In genomic region chr2:237096911-237097310, GRCh38 we compare ENCODE assay signal across 19 cellular contexts. TPM values are rescaled to one million over a fixed set of nuclear protein-coding genes. Genes with fewer than 3 reads are reported as not detected.
DNase-seq lines count a peak whose midpoint lies in the region; ATAC-seq, FAIRE-seq and TF ChIP-seq lines count a peak whose summit lies in the region.
"Had no signal": no experiment of that assay in that cellular context is flagged by ENCODE, and none has a peak within 500 bp of the region (broad histone marks: within the 10 kb centered on the region; RNA-seq: fewer than 3 reads in every experiment).

No MANE protein-coding gene starts in this region.

- no peak for TF ChIP-seq EP300 in HepG2 (IDR thresholded peaks at IDR 0.05; ENCODE audit: low read depth in 2 of 2, low read length in 2 of 2)
- no peak for TF ChIP-seq EP300 in HepG2 (CRISPR knock-in tag; IDR thresholded peaks at IDR 0.05; ENCODE audit: borderline replicate concordance)
- TF ChIP-seq EP300 in transverse colon (IDR thresholded peaks at IDR 0.05; ENCODE audit: low read depth), result no peak

- ATAC-seq in HepG2 (no peak), HG02642 (IDR thresholded peaks at IDR 0.05; ENCODE audit: poor library complexity, unreplicated experiment) (no peak)
- ATAC-seq: heart right ventricle had no signal

- intact Hi-C loops in HepG2 (cut with micrococcal nuclease; ENCODE audit: unreplicated experiment) (no loop called here), transverse colon (cut with DNase I; ENCODE audit: low total_unique reads) (loop anchor here (10.0 kb wide), 1 partner anchor 478 kb away; no protein-coding TSS in a partner anchor)

- peaks cover 21% of the 10 kb centered on the region for H3K79me2 ChIP-seq in HepG2 (ENCODE audit: insufficient read depth, low read length)

- WGBS in HepG2 (ENCODE audit: low lambda C conversion rate), result 96% methylated on average over 4 of the region's 4 CpGs
- 84 to 98% methylated on average over 4 of the region's 4 CpGs for WGBS in transverse colon (ENCODE audit: low coverage in 1 of 2), 2 donors

- CTCF ChIA-PET in HepG2 (lab: Yijun Ruan, JAX; ENCODE audit: low intra/inter-chr PET ratio, low total read pairs), result no interaction called here

- in situ Hi-C loops in HepG2 (cut with HindIII; ENCODE audit: extremely low pct_ligation_motif_present, low pct_unique_long_range_greater_than_20kb), result no loop called here
- in situ Hi-C loops in transverse colon (cut with MboI; ENCODE audit: low pct_ligation_motif_present in 1 of 4, low pct_unique_long_range_greater_than_20kb in 1 of 4, low sequenced_read_pairs in 3 of 4), result no loop called here

- no peak overlapping the region for H3K9ac ChIP-seq in HepG2 (ENCODE audit: insufficient read depth, low read depth, low read length)

- FAIRE-seq in HepG2 (lab: Jason Lieb, UNC), result no peak
- FAIRE-seq: kidney had no signal

- BruUV-seq in HepG2 (replicated peaks; lab: Mats Ljungman, UMichigan), result no TSS peak

- H3K27me3 ChIP-seq in SJSA1 (replicated peaks) (no peaks in the 10 kb centered on the region), HepG2 (ENCODE audit: control insufficient read depth in 1 of 2, insufficient read depth in 2 of 2, low read length in 2 of 2) (no peaks in the 10 kb centered on the region), transverse colon (no peaks in the 10 kb centered on the region)
- H3K27me3 ChIP-seq: heart right ventricle had no signal

- H2AFZ ChIP-seq in HepG2 (ENCODE audit: low read length), result no peak overlapping the region

- TF ChIP-seq CTCF in epithelial cell of esophagus (IDR thresholded peaks at IDR 0.05; ENCODE audit: insufficient read depth, low read depth, low read length, missing control alignments) (no peak), HepG2 (CRISPR knock-in tag; IDR thresholded peaks at IDR 0.05) (no peak), transverse colon (IDR thresholded peaks at IDR 0.05) (no peak)

- no peak for TF ChIP-seq POLR2A in HepG2 (IDR thresholded peaks at IDR 0.05; ENCODE audit: insufficient read depth in 1 of 2, low read depth in 2 of 2, low read length in 2 of 2)
- no peak for TF ChIP-seq POLR2A in transverse colon (IDR thresholded peaks at IDR 0.05)

- H3K9me3 ChIP-seq in SJSA1 (replicated peaks) (no peaks in the 10 kb centered on the region), HepG2 (ENCODE audit: low read length) (no peaks in the 10 kb centered on the region), transverse colon (no peaks in the 10 kb centered on the region)
- H3K9me3 ChIP-seq: heart right ventricle had no signal

- H3K4me1 ChIP-seq in SJSA1 (replicated peaks), result peaks cover 44% of the 10 kb centered on the region
- peaks cover 12% of the 10 kb centered on the region for H3K4me1 ChIP-seq in HepG2 (ENCODE audit: insufficient read depth, low read length)
- peaks cover 0 to 14% (median 4%) of the 10 kb centered on the region in 4 donors for H3K4me1 ChIP-seq in transverse colon

- H3K4me2 ChIP-seq in HepG2 (ENCODE audit: low read depth, low read length), result no peak overlapping the region

- H3K36me3 ChIP-seq in SJSA1 (peaks cover 83% of the 10 kb centered on the region), HepG2 (replicated peaks in 1 of 2; ENCODE audit: control insufficient read depth in 1 of 2, insufficient read depth in 2 of 2, low read length in 2 of 2) (peaks cover 12 to 87% of the 10 kb centered on the region in 2 experiments), transverse colon (peaks cover 0 to 58% (median 17%) of the 10 kb centered on the region in 4 donors)

- POLR2A ChIA-PET in HepG2 (lab: Yijun Ruan, JAX), result no interaction called here

- H4K20me1 ChIP-seq in HepG2 (ENCODE audit: insufficient read depth, low read length), result peaks cover 7% of the 10 kb centered on the region; the same call in 1 of the 2 replicates

- DNase-seq in EH (ENCODE audit: low read depth) (peak; percentile 89), SJSA1 (ENCODE audit: low read depth in 1 of 2, low spot score in 2 of 2) (peak; percentile 60 to 74), epithelial cell of esophagus (ENCODE audit: low read depth) (peak; percentile 30), non-pigmented ciliary epithelial cell (ENCODE audit: low read depth) (peak; percentile 43), HepG2 (ENCODE audit: low spot score) (no peak), mesenteric fat pad (ENCODE audit: low spot score) (no peak), transverse colon (no peak)
- DNase-seq: activated CD4-positive, alpha-beta T cell treated with anti-CD3 and anti-CD28 coated beads, Interleukin-2, amount 10 ng/mL, durations not matched to agents 24 days and 14 days; activated naive CD4-positive, alpha-beta T cell treated with anti-CD3 and anti-CD28 coated beads, Interleukin-2, amount 50 U/mL, for 16 hours; activated T-cell treated with anti-CD3 and anti-CD28 coated beads, Interleukin-2, amount 50 U/mL, for 1 hour; central memory CD4-positive, alpha-beta T cell; heart right ventricle; kidney; NCI-H1048; NCI-H2081; NCI-H510A treated with DMSO at 0.1 percent for 48 hours; stimulated activated CD4-positive, alpha-beta T cell treated with anti-CD3 and anti-CD28 coated beads, Interleukin-1b, Interleukin-23, amount 100 ng/mL, for 48 hours had no signal

- no peak for TF ChIP-seq RAD21 in HepG2 (CRISPR knock-in tag; IDR thresholded peaks at IDR 0.05)

- H3K27ac ChIP-seq in SJSA1, result peak overlapping the region; percentile 93
- H3K27ac ChIP-seq in HepG2 (ENCODE audit: extremely low read length, insufficient read depth, low read length), result no peak overlapping the region
- no peak overlapping the region for H3K27ac ChIP-seq in transverse colon
- H3K27ac ChIP-seq: SK-N-MC had no signal

- no peak overlapping the region for H3K4me3 ChIP-seq in SJSA1
- H3K4me3 ChIP-seq in epithelial cell of esophagus (ENCODE audit: low read length), result no peak overlapping the region
- H3K4me3 ChIP-seq in HepG2 (replicated peaks in 1 of 3; ENCODE audit: insufficient read depth in 1 of 3, low read depth in 2 of 3, low read length in 3 of 3), result no peak overlapping the region
- H3K4me3 ChIP-seq in transverse colon, result no peak overlapping the region
- H3K4me3 ChIP-seq: heart right ventricle, SK-N-MC had no signal

TF ChIP-seq in HepG2, 621 proteins besides CTCF, POLR2A, EP300 and RAD21:
- TF ChIP-seq ZNF235 (CRISPR knock-in tag; IDR thresholded peaks at IDR 0.05; ENCODE audit: borderline replicate concordance) (no peak), ATF7-NPFF (CRISPR knock-in tag; IDR thresholded peaks at IDR 0.05; ENCODE audit: low read depth) (no peak), ZNF740 (CRISPR knock-in tag; IDR thresholded peaks at IDR 0.05) (no peak), ZKSCAN8 (CRISPR knock-in tag; IDR thresholded peaks at IDR 0.05; ENCODE audit: borderline replicate concordance) (no peak), DDIT3 (CRISPR knock-in tag; IDR thresholded peaks at IDR 0.05) (no peak), ATM (IDR thresholded peaks at IDR 0.05; ENCODE audit: borderline replicate concordance) (no peak), SSRP1 (CRISPR knock-in tag; IDR thresholded peaks at IDR 0.05) (no peak)
TF ChIP-seq in HepG2: peak in this region for 0.

RNA-seq across cellular contexts. Expression of gene COPS8, which starts 11.2 kb away (rescaled TPM):
- 193 and 280 TPM in 2 replicates for total RNA-seq in SJSA1 (2014; rRNA removed; shearing (Covaris generic))
- total RNA-seq in HepG2 (2016; rRNA removed; fragmentation: Illumina TruSeq; extraction: Trizol) (96.6 and 154 TPM in 2 replicates), mesenteric fat pad (53.7 TPM), transverse colon (10 to 100 TPM; 10.3 to 43.0 (median 35.4) TPM)
- total RNA-seq in HepG2 (2016; cell fraction: cytosol; rRNA removed; fragmentation: Illumina TruSeq; extraction: Trizol; ENCODE audit: low read depth), result 20.8 and 24.2 TPM in 2 replicates
- 99.8 and 164 TPM in 2 replicates for total RNA-seq in HepG2 (2016; cell fraction: insoluble cytoplasmic fraction; rRNA removed; fragmentation: Illumina TruSeq; extraction: Trizol)
- total RNA-seq in HepG2 (2016; cell fraction: membrane; rRNA removed; fragmentation: Illumina TruSeq; extraction: Trizol), result 48.0 and 50.2 TPM in 2 replicates
- total RNA-seq in HepG2 (2016; cell fraction: nucleus; rRNA removed; fragmentation: Illumina TruSeq; extraction: Trizol), result 55.6 and 64.2 TPM in 2 replicates
- 64.8 and 86.3 TPM in 2 replicates for polyA plus RNA-seq in HepG2 (2011; rRNA removed)
- 40.8 and 66.4 TPM in 2 replicates for polyA plus RNA-seq in HepG2 (2011; cell fraction: cytosol; rRNA removed)
- 26.2 and 33.6 TPM in 2 replicates for polyA plus RNA-seq in HepG2 (2011; cell fraction: nucleus; rRNA removed)
- 31.5 and 57.8 TPM in 2 replicates for polyA plus RNA-seq in HepG2 (2012)
- polyA plus RNA-seq in HepG2 (2016; cell fraction: cytosol; fragmentation: Illumina TruSeq; extraction: Trizol; ENCODE audit: low read depth), result 26.2 and 26.4 TPM in 2 replicates
- 193 and 198 TPM in 2 replicates for polyA plus RNA-seq in HepG2 (2016; cell fraction: insoluble cytoplasmic fraction; fragmentation: Illumina TruSeq; extraction: Trizol; ENCODE audit: low read depth)
- 44.7 and 48.2 TPM in 2 replicates for polyA plus RNA-seq in HepG2 (2016; cell fraction: membrane; fragmentation: Illumina TruSeq; extraction: Trizol; ENCODE audit: low read depth)
- 75.7 and 79.5 TPM in 2 replicates for polyA plus RNA-seq in HepG2 (2016; cell fraction: nucleus; fragmentation: Illumina TruSeq; extraction: Trizol; ENCODE audit: insufficient read depth, low read depth)
- polyA minus RNA-seq in HepG2 (2011; rRNA and poly(A)+ RNA removed; ENCODE audit: low replicate concordance), result 12.8 and 16.1 TPM in 2 replicates
- 35.9 and 41.2 TPM in 2 replicates for polyA minus RNA-seq in HepG2 (2011; cell fraction: cytosol; rRNA and poly(A)+ RNA removed)
- polyA minus RNA-seq in HepG2 (2011; cell fraction: nucleus; rRNA and poly(A)+ RNA removed), result 60.4 and 62.8 TPM in 2 replicates

Comparison
In these comparisons a context has a peak if more than half of its experiments do, and no peak if none do; other contexts are left out.
1. DNase-seq: peak in EH (single experiment), SJSA1 (2 of 2), epithelial cell of esophagus (single experiment) and non-pigmented ciliary epithelial cell (single experiment); none in HepG2 (single experiment), mesenteric fat pad (single experiment) and transverse colon (single experiment).